In the genomic region with DNA sequence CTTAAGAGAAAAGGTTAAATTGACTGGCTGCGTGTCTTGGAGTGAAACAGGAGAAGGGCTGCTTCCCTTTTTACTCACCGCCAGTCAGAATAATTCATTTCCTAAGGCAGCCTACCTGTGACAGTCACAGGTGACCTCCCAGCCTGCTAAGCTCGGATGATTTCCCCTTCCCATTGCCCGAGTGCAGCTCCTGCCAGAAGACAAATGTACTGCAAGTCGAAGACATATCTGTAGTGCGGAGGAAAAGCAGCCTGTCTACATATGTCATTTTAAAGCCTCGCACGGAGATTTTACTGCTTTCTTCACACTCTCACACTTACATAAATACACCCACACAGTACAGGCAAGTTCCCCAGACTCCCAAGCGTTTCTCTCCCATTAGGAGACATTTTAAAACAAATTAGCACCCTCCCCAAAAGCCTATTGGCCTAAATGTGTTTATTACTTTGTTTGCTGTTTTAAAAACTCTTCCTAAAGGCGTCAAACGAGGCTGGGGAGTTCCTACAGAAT, we compare ENCODE assay signal across 8 cellular contexts.
DNase-seq lines count a peak whose midpoint lies in the region; FAIRE-seq and TF ChIP-seq lines count a peak whose summit lies in the region.

No MANE protein-coding gene starts in this region.

- H3K4me3 ChIP-seq in H7 (ENCODE audit: insufficient read depth, low read depth, low read length), result no peak overlapping the region
- peak overlapping the region in 1 of 4 experiments; percentile 26; a peak in 1 of 8 replicates for H3K4me3 ChIP-seq in H1 (ENCODE audit: extremely low read depth in 1 of 4, insufficient read depth in 2 of 4, low read depth in 3 of 4, low read length in 4 of 4)
- H3K4me3 ChIP-seq in muscle layer of duodenum (ENCODE audit: low read depth in 1 of 2, low read length in 2 of 2), result peak overlapping the region; percentile 14 to 45

- H3K18ac ChIP-seq in H1 (ENCODE audit: extremely low read depth, low read length), result no peak overlapping the region; the same call in 1 of the 2 replicates

- H3K4me1 Mint-ChIP-seq in CD14-positive monocyte, result peaks cover 20% of the 10 kb centered on the region

- POLR2A ChIA-PET in H1 (lab: Charles Lee; ENCODE audit: partially characterized antibody), result interaction anchor here (1.0 kb wide), 1 partner anchor 239 kb away, joined by 3 read pairs; no protein-coding TSS in a partner anchor

- H3K79me1 ChIP-seq in H1 (ENCODE audit: low read depth, low read length), result no peaks in the 10 kb centered on the region

- no peak overlapping the region for H2BK5ac ChIP-seq in H1 (ENCODE audit: low read depth, low read length)

- peak; percentile 9 for TF ChIP-seq CTCF in GM12873 (IDR thresholded peaks at IDR 0.05; ENCODE audit: insufficient read depth, low read depth, low read length, missing control alignments)
- TF ChIP-seq CTCF in H1 (IDR thresholded peaks at IDR 0.05; ENCODE audit: control extremely low read depth in 1 of 3, insufficient read depth in 1 of 3, low read depth in 1 of 3, low read length in 3 of 3), result peak in 2 of 3 experiments; percentile 10 to 21; a peak in 2 of 4 replicates
- TF ChIP-seq CTCF in CD14-positive monocyte (IDR thresholded peaks at IDR 0.05), result no peak

- H3K4me1 ChIP-seq in H1 (replicated peaks in 1 of 4; ENCODE audit: control insufficient read depth in 3 of 4, insufficient read depth in 4 of 4, low read length in 3 of 4) (peaks cover 0 to 36% (median 21%) of the 10 kb centered on the region in 4 experiments), muscle layer of duodenum (ENCODE audit: control insufficient read depth in 1 of 2, insufficient read depth in 2 of 2, low read length in 2 of 2) (peaks cover 21 to 50% of the 10 kb centered on the region in 2 donors)

- H2BK12ac ChIP-seq in H1 (ENCODE audit: low read depth, low read length), result peak overlapping the region; percentile 32; the same call in 1 of the 2 replicates

- DNase-seq in H7 (peak; percentile 15), NCI-H146 (lab: John Stamatoyannopoulos, UW) (peak; percentile 35), H1 (ENCODE audit: low read depth in 1 of 2, low spot score in 2 of 2) (no peak), SKM-1 (lab: John Stamatoyannopoulos, UW; ENCODE audit: unreplicated experiment) (no peak), CD14-positive monocyte (ENCODE audit: low spot score) (no peak), NCI-H1048 (lab: John Stamatoyannopoulos, UW) (no peak)

- no peak overlapping the region for H3K23ac ChIP-seq in H1 (ENCODE audit: insufficient read length)

- no peak overlapping the region for H3K14ac ChIP-seq in H1 (ENCODE audit: insufficient read length)

- H3K27ac Mint-ChIP-seq in CD14-positive monocyte, result no peak overlapping the region

- no peaks in the 10 kb centered on the region for H4K20me1 ChIP-seq in H1 (replicated peaks in 1 of 2; ENCODE audit: control insufficient read depth in 1 of 2, insufficient read depth in 2 of 2, low read length in 2 of 2)

- no peak overlapping the region for H2BK120ac ChIP-seq in H1 (replicated peaks; ENCODE audit: low read depth, low read length)

- intact Hi-C loops in CD14-positive monocyte (cut with micrococcal nuclease), result no loop called here

- no peak overlapping the region for H3K4ac ChIP-seq in H1 (replicated peaks; ENCODE audit: insufficient read length, low read depth, low read length)

- no peaks in the 10 kb centered on the region for H3K27me3 Mint-ChIP-seq in CD14-positive monocyte (ENCODE audit: low read depth in 3 of 3)

- no peaks in the 10 kb centered on the region for H3K23me2 ChIP-seq in H1 (ENCODE audit: low read depth, low read length)

- H2BK15ac ChIP-seq in H1 (ENCODE audit: low read length), result no peak overlapping the region

- CTCF ChIA-PET in H1 (lab: Charles Lee; ENCODE audit: partially characterized antibody), result interaction anchor here (0.7 to 1.6 kb wide), 2 partner anchors 10 to 411 kb away, joined by 6 to 7 read pairs; no protein-coding TSS in a partner anchor

- H3K36me3 ChIP-seq in H7 (replicated peaks; ENCODE audit: control insufficient read depth, insufficient read depth, low read length) (no peaks in the 10 kb centered on the region), H1 (ENCODE audit: control insufficient read depth in 2 of 4, insufficient read depth in 4 of 4, low read length in 3 of 4) (no peaks in the 10 kb centered on the region), muscle layer of duodenum (ENCODE audit: control insufficient read depth in 1 of 2, insufficient read depth in 2 of 2, low read length in 2 of 2) (no peaks in the 10 kb centered on the region)

- H3K79me2 ChIP-seq in H1 (ENCODE audit: control insufficient read depth in 1 of 2, insufficient read depth in 2 of 2, low read length in 2 of 2), result no peaks in the 10 kb centered on the region

- 43% methylated on average over 11 of the region's 11 CpGs; no CpG with 5 or more reads in 1 of the 2 experiments for WGBS in H1 (ENCODE audit: extremely low coverage in 1 of 2, insufficient coverage in 1 of 2, insufficient read length in 1 of 2, insufficient replicate concordance in 2 of 2, low coverage in 1 of 2, low lambda C conversion rate in 2 of 2, missing lambda C conversion rate in 1 of 2), 2 experiments

- peaks cover 0 to 2% (median 0%) of the 10 kb centered on the region in 7 donors for H3K9me3 Mint-ChIP-seq in CD14-positive monocyte

- H3K36me3 Mint-ChIP-seq in CD14-positive monocyte, result no peaks in the 10 kb centered on the region

- no peak overlapping the region for H2AFZ ChIP-seq in H1 (ENCODE audit: low read length)

- no peak overlapping the region for H4K8ac ChIP-seq in H1 (ENCODE audit: extremely low read depth, insufficient read depth, low read length)

- no peak for TF ChIP-seq EP300 in H1 (IDR thresholded peaks at IDR 0.05; ENCODE audit: borderline replicate concordance in 1 of 2, low read depth in 2 of 2, low read length in 2 of 2)

- H2AK5ac ChIP-seq in H1 (ENCODE audit: low read depth, low read length), result no peak overlapping the region

- no peaks in the 10 kb centered on the region for H3K27me3 ChIP-seq in H7 (ENCODE audit: control insufficient read depth, insufficient read depth, low read length)
- no peaks in the 10 kb centered on the region for H3K27me3 ChIP-seq in H1 (replicated peaks in 1 of 4; ENCODE audit: control insufficient read depth in 3 of 4, extremely low read depth in 1 of 4, insufficient read depth in 3 of 4, low read length in 3 of 4)
- H3K27me3 ChIP-seq in muscle layer of duodenum (ENCODE audit: low read depth, low read length), result no peaks in the 10 kb centered on the region

- H4K91ac ChIP-seq in H1 (replicated peaks; ENCODE audit: insufficient read length, low read length), result no peak overlapping the region

- H3K56ac ChIP-seq in H1 (replicated peaks; ENCODE audit: insufficient read length, low read depth, low read length), result no peak overlapping the region

- peak overlapping the region; percentile 35 to 65; a peak in 3 of 4 replicates for H3K4me2 ChIP-seq in H1 (ENCODE audit: insufficient read depth in 1 of 2, low read depth in 2 of 2, low read length in 2 of 2)

- H3K9ac ChIP-seq in H1 (replicated peaks in 1 of 4; ENCODE audit: extremely low read depth in 1 of 4, low read depth in 3 of 4, low read length in 3 of 4), result no peak overlapping the region

- H3K27ac ChIP-seq in H1 (ENCODE audit: low read depth, low read length) (no peak overlapping the region), muscle layer of duodenum (ENCODE audit: low read length) (peak overlapping the region; percentile 45)

- H2BK20ac ChIP-seq in H1 (ENCODE audit: low read length), result no peak overlapping the region

- H4K5ac ChIP-seq in H1 (ENCODE audit: insufficient read length, low read depth, low read length), result no peak overlapping the region

- no peak overlapping the region for H3K4me3 Mint-ChIP-seq in CD14-positive monocyte

- H3K9me3 ChIP-seq in H1 (ENCODE audit: insufficient read depth in 2 of 2, low read depth in 1 of 2, low read length in 1 of 2), result no peaks in the 10 kb centered on the region
- H3K9me3 ChIP-seq in muscle layer of duodenum (ENCODE audit: control insufficient read depth in 1 of 2, low read length in 2 of 2), result no peaks in the 10 kb centered on the region

- FAIRE-seq in H1 (lab: Jason Lieb, UNC), result peak; percentile 42

- peak; percentile 49 to 50; a peak in 3 of 4 replicates for TF ChIP-seq RAD21 in H1 (IDR thresholded peaks at IDR 0.05 in 1 of 2, conservative IDR thresholded peaks at IDR 0.05 in 1 of 2; ENCODE audit: low read depth in 2 of 2, low read length in 2 of 2)

- no peak for TF ChIP-seq POLR2A in H1 (IDR thresholded peaks at IDR 0.05; ENCODE audit: control extremely low read depth in 1 of 2, low read depth in 2 of 2, low read length in 2 of 2)

TF ChIP-seq in H1, 55 proteins besides CTCF, POLR2A, EP300 and RAD21:
- TF ChIP-seq CBX8 (IDR thresholded peaks at IDR 0.05; ENCODE audit: borderline replicate concordance, low read depth, low read length) (no peak), POU5F1 (IDR thresholded peaks at IDR 0.05; ENCODE audit: low read depth, low read length) (no peak), TAF7 (optimal IDR thresholded peaks at IDR 0.05; ENCODE audit: borderline replicate concordance, low read depth, low read length) (no peak), HDAC2 (IDR thresholded peaks at IDR 0.05; ENCODE audit: borderline replicate concordance in 1 of 2, low read depth in 2 of 2, low read length in 2 of 2) (no peak), TEAD4 (IDR thresholded peaks at IDR 0.05; ENCODE audit: low read depth, low read length) (no peak), RFX5 (IDR thresholded peaks at IDR 0.05; ENCODE audit: borderline replicate concordance, low read depth, low read length) (no peak), RBBP5 (IDR thresholded peaks at IDR 0.05; ENCODE audit: borderline replicate concordance, low read depth, low read length) (no peak), BCL11A (IDR thresholded peaks at IDR 0.05; ENCODE audit: low read depth in 2 of 2, low read length in 2 of 2) (no peak), CHD2 (IDR thresholded peaks at IDR 0.05; ENCODE audit: low read length) (no peak)

Comparison
In these comparisons a context has a peak if more than half of its experiments do, and no peak if none do; other contexts are left out.
1. DNase-seq: peak in H7 (single experiment) and NCI-H146 (single experiment); none in H1 (0 of 2), SKM-1 (single experiment), CD14-positive monocyte (single experiment) and NCI-H1048 (single experiment).